In the genomic region with DNA sequence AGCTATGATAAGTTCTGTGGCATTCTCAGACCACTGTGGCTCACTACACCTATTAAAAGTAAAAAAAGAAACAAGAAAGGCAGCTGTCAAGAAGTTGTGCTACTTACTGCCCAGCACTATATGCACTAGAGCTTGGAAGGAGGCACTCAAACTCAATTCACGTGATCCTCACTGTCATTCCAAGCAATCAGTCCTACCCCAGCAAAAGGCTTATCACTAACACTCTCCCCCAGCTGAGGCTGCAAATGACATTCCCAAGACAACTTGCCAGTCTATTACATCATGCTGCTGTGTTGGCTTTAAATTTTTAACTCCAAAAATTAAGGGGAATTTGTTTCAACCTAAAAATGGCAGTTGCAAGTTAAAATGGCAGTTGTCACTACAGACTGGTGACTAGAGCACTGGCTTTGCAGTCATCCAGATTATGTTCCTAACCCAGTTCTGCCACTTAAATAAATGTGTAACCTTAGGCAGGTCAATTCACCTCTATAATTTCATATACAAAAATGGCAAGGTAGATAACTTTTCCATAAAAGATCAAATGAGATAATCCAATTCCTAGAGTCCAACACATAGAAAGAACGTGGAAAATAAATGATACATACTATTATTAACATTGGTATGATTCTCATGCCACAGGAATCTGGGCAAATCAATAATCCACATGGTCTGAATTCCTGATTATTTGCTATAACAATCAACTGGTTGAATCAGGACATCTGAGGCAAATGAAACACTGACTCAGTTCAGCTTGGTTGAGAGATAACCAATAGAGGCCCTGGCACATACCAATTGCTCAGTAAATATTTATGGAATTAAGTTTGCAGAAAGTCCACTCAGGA, we compare ENCODE assay signal across 1 cellular context.
TF ChIP-seq lines count a peak whose summit lies in the region.

No MANE protein-coding gene starts in this region.

TF ChIP-seq in HCT116, 20 proteins besides CTCF, POLR2A, EP300 and RAD21:
- TF ChIP-seq YY1 (IDR thresholded peaks at IDR 0.05; ENCODE audit: extremely low read depth, insufficient replicate concordance, low read depth, low read length) (no peak), SRF (IDR thresholded peaks at IDR 0.05; ENCODE audit: low read depth) (0 out of 2 replicates have a peak, but pooled peaks have one; percentile 45), CEBPB (IDR thresholded peaks at IDR 0.05; ENCODE audit: low read depth) (peak; percentile 64; the same call in 1 of the 2 replicates), CBX3 (IDR thresholded peaks at IDR 0.05; ENCODE audit: low read depth) (0 out of 2 replicates have a peak, but pooled peaks have one; percentile 10), EGR1 (IDR thresholded peaks at IDR 0.05; ENCODE audit: low read depth) (no peak), TCF7L2 (IDR thresholded peaks at IDR 0.05; ENCODE audit: borderline replicate concordance, extremely low read depth, insufficient read depth, insufficient read length) (no peak)
TF ChIP-seq in HCT116: peak in this region for 3.
